ENCODE assay signal across 1 cellular context in the genomic region with DNA sequence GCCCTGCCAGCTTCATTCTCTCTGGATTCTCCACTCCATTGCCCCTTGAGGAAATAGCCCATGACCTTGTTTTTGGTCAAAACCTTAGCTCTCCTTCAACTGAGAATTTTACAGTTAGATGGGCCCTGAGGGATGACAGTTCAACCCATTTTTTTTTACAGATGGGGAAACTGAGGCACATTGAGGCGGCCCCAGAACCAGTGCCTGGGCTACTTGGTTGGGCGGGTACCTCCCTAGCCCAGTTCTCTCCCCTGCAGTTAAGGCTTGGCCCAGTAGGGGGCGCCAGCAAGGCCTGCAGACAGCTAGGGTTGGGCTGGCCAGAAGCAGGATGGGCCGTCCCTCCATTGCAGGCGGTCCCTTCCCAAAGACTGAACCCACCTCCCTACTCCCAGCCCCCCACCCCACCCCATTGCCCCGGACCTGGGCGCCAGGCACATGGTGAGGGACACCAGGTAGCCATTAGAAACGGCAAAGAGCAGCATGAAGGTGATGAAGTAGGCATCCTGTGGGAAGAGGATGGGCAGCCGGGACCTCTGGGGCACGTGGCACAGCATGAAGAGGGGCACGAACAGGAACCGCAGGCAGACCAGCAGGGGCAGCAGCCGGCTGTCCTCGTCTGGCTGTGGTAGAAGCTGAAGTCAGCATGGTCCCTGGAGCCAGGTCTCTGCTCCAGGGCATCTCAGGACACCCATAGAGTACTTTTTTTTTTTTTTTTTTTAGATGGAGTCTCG.
TF ChIP-seq lines count a peak whose summit lies in the region.

No MANE protein-coding gene starts in this region.

TF ChIP-seq in K562, 482 proteins besides CTCF, POLR2A, EP300 and RAD21 (continues in another document):
- TF ChIP-seq, protein P1, sequence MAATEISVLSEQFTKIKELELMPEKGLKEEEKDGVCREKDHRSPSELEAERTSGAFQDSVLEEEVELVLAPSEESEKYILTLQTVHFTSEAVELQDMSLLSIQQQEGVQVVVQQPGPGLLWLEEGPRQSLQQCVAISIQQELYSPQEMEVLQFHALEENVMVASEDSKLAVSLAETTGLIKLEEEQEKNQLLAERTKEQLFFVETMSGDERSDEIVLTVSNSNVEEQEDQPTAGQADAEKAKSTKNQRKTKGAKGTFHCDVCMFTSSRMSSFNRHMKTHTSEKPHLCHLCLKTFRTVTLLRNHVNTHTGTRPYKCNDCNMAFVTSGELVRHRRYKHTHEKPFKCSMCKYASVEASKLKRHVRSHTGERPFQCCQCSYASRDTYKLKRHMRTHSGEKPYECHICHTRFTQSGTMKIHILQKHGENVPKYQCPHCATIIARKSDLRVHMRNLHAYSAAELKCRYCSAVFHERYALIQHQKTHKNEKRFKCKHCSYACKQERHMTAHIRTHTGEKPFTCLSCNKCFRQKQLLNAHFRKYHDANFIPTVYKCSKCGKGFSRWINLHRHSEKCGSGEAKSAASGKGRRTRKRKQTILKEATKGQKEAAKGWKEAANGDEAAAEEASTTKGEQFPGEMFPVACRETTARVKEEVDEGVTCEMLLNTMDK (IDR thresholded peaks at IDR 0.05; ENCODE audit: borderline replicate concordance, insufficient read depth, low read depth, low read length, poor library complexity, severe bottlenecking) = peak; percentile 98
- no peak for TF ChIP-seq RBM34 (IDR thresholded peaks at IDR 0.05; ENCODE audit: borderline replicate concordance, insufficient read depth, low read length)
- TF ChIP-seq GTF2E2 (tag; IDR thresholded peaks at IDR 0.05) = no peak
- TF ChIP-seq HDAC3 (IDR thresholded peaks at IDR 0.05; ENCODE audit: borderline replicate concordance, partially characterized antibody) = no peak
- 0 out of 2 replicates have a peak, but pooled peaks have one; percentile 33 for TF ChIP-seq SMC3 (conservative IDR thresholded peaks at IDR 0.05; ENCODE audit: insufficient read depth, low read depth, low read length)
- TF ChIP-seq, protein P2, sequence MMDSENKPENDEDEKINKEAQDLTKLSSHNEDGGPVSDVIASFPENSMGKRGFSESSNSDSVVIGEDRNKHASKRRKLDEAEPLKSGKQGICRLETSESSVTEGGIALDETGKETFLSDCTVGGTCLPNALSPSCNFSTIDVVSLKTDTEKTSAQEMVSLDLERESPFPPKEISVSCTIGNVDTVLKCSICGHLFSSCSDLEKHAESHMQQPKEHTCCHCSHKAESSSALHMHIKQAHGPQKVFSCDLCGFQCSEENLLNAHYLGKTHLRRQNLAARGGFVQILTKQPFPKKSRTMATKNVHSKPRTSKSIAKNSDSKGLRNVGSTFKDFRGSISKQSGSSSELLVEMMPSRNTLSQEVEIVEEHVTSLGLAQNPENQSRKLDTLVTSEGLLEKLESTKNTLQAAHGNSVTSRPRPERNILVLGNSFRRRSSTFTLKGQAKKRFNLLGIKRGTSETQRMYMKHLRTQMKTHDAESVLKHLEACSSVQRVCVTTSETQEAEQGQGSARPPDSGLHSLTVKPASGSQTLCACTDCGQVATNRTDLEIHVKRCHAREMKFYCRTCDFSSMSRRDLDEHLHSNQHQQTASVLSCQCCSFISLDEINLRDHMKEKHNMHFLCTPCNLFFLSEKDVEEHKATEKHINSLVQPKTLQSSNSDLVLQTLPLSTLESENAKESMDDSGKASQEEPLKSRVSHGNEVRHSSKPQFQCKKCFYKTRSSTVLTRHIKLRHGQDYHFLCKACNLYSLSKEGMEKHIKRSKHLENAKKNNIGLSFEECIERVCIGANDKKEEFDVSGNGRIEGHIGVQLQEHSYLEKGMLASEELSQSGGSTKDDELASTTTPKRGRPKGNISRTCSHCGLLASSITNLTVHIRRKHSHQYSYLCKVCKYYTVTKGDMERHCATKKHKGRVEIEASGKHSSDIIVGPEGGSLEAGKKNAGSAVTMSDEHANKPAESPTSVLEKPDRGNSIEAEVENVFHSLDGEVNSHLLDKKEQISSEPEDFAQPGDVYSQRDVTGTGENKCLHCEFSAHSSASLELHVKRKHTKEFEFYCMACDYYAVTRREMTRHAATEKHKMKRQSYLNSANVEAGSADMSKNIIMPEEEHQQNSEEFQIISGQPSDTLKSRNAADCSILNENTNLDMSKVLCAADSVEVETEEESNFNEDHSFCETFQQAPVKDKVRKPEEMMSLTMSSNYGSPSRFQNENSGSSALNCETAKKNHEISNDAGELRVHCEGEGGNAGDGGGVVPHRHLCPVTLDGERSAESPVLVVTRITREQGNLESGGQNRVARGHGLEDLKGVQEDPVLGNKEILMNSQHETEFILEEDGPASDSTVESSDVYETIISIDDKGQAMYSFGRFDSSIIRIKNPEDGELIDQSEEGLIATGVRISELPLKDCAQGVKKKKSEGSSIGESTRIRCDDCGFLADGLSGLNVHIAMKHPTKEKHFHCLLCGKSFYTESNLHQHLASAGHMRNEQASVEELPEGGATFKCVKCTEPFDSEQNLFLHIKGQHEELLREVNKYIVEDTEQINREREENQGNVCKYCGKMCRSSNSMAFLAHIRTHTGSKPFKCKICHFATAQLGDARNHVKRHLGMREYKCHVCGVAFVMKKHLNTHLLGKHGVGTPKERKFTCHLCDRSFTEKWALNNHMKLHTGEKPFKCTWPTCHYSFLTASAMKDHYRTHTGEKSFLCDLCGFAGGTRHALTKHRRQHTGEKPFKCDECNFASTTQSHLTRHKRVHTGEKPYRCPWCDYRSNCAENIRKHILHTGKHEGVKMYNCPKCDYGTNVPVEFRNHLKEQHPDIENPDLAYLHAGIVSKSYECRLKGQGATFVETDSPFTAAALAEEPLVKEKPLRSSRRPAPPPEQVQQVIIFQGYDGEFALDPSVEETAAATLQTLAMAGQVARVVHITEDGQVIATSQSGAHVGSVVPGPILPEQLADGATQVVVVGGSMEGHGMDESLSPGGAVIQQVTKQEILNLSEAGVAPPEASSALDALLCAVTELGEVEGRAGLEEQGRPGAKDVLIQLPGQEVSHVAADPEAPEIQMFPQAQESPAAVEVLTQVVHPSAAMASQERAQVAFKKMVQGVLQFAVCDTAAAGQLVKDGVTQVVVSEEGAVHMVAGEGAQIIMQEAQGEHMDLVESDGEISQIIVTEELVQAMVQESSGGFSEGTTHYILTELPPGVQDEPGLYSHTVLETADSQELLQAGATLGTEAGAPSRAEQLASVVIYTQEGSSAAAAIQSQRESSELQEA (IDR thresholded peaks at IDR 0.05; ENCODE audit: low read depth) = no peak
- TF ChIP-seq SMARCB1 (IDR thresholded peaks at IDR 0.05; ENCODE audit: insufficient read length, low read depth) = no peak
- TF ChIP-seq, protein P3, sequence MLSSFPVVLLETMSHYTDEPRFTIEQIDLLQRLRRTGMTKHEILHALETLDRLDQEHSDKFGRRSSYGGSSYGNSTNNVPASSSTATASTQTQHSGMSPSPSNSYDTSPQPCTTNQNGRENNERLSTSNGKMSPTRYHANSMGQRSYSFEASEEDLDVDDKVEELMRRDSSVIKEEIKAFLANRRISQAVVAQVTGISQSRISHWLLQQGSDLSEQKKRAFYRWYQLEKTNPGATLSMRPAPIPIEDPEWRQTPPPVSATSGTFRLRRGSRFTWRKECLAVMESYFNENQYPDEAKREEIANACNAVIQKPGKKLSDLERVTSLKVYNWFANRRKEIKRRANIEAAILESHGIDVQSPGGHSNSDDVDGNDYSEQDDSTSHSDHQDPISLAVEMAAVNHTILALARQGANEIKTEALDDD (IDR thresholded peaks at IDR 0.05) = no peak
- no peak for TF ChIP-seq TCF7 (IDR thresholded peaks at IDR 0.05; ENCODE audit: borderline replicate concordance)
- TF ChIP-seq, protein P4, sequence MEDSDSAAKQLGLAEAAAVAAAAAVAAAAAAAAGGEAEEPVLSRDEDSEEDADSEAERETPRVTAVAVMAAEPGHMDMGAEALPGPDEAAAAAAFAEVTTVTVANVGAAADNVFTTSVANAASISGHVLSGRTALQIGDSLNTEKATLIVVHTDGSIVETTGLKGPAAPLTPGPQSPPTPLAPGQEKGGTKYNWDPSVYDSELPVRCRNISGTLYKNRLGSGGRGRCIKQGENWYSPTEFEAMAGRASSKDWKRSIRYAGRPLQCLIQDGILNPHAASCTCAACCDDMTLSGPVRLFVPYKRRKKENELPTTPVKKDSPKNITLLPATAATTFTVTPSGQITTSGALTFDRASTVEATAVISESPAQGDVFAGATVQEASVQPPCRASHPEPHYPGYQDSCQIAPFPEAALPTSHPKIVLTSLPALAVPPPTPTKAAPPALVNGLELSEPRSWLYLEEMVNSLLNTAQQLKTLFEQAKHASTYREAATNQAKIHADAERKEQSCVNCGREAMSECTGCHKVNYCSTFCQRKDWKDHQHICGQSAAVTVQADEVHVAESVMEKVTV (CRISPR knock-in tag; IDR thresholded peaks at IDR 0.05) = no peak
- TF ChIP-seq BDP1 (IDR thresholded peaks at IDR 0.05; ENCODE audit: insufficient read depth, insufficient read length) = no peak
- TF ChIP-seq, protein P5, sequence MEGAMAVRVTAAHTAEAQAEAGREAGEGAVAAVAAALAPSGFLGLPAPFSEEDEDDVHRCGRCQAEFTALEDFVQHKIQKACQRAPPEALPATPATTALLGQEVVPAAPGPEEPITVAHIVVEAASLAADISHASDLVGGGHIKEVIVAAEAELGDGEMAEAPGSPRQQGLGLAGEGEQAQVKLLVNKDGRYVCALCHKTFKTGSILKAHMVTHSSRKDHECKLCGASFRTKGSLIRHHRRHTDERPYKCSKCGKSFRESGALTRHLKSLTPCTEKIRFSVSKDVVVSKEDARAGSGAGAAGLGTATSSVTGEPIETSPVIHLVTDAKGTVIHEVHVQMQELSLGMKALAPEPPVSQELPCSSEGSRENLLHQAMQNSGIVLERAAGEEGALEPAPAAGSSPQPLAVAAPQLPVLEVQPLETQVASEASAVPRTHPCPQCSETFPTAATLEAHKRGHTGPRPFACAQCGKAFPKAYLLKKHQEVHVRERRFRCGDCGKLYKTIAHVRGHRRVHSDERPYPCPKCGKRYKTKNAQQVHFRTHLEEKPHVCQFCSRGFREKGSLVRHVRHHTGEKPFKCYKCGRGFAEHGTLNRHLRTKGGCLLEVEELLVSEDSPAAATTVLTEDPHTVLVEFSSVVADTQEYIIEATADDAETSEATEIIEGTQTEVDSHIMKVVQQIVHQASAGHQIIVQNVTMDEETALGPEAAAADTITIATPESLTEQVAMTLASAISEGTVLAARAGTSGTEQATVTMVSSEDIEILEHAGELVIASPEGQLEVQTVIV (CRISPR knock-in tag; IDR thresholded peaks at IDR 0.05; ENCODE audit: borderline replicate concordance) = no peak
- TF ChIP-seq, protein P6, sequence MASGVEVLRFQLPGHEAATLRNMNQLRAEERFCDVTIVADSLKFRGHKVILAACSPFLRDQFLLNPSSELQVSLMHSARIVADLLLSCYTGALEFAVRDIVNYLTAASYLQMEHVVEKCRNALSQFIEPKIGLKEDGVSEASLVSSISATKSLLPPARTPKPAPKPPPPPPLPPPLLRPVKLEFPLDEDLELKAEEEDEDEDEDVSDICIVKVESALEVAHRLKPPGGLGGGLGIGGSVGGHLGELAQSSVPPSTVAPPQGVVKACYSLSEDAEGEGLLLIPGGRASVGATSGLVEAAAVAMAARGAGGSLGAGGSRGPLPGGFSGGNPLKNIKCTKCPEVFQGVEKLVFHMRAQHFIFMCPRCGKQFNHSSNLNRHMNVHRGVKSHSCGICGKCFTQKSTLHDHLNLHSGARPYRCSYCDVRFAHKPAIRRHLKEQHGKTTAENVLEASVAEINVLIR (CRISPR knock-in tag; IDR thresholded peaks at IDR 0.05) = no peak
- no peak for TF ChIP-seq ZNF143 (CRISPR knock-in tag; IDR thresholded peaks at IDR 0.05)
- TF ChIP-seq ZNF696 (CRISPR knock-in tag; conservative IDR thresholded peaks at IDR 0.05) = no peak
- 0 out of 2 replicates have a peak, but pooled peaks have one; percentile 53 for TF ChIP-seq THRAP3 (IDR thresholded peaks at IDR 0.05; ENCODE audit: borderline replicate concordance)
- TF ChIP-seq KLF16 (IDR thresholded peaks at IDR 0.05) = 0 out of 2 replicates have a peak, but pooled peaks have one; percentile 27
- peak; percentile 84; the same call in 1 of the 2 replicates for TF ChIP-seq ILF3 (IDR thresholded peaks at IDR 0.05; ENCODE audit: borderline replicate concordance)
- peak in 1 of 2 experiments; percentile 64; a peak in 1 of 4 replicates for TF ChIP-seq SRF (CRISPR knock-in tag; IDR thresholded peaks at IDR 0.05)
- no peak for TF ChIP-seq ZNF445 (CRISPR knock-in tag; IDR thresholded peaks at IDR 0.05; ENCODE audit: low read depth)
- TF ChIP-seq, protein P7, sequence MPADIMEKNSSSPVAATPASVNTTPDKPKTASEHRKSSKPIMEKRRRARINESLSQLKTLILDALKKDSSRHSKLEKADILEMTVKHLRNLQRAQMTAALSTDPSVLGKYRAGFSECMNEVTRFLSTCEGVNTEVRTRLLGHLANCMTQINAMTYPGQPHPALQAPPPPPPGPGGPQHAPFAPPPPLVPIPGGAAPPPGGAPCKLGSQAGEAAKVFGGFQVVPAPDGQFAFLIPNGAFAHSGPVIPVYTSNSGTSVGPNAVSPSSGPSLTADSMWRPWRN (IDR thresholded peaks at IDR 0.05; ENCODE audit: low read depth) = no peak
- peak; percentile 57 for TF ChIP-seq SUPT5H (IDR thresholded peaks at IDR 0.05)
- TF ChIP-seq, protein P8, sequence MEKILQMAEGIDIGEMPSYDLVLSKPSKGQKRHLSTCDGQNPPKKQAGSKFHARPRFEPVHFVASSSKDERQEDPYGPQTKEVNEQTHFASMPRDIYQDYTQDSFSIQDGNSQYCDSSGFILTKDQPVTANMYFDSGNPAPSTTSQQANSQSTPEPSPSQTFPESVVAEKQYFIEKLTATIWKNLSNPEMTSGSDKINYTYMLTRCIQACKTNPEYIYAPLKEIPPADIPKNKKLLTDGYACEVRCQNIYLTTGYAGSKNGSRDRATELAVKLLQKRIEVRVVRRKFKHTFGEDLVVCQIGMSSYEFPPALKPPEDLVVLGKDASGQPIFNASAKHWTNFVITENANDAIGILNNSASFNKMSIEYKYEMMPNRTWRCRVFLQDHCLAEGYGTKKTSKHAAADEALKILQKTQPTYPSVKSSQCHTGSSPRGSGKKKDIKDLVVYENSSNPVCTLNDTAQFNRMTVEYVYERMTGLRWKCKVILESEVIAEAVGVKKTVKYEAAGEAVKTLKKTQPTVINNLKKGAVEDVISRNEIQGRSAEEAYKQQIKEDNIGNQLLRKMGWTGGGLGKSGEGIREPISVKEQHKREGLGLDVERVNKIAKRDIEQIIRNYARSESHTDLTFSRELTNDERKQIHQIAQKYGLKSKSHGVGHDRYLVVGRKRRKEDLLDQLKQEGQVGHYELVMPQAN (IDR thresholded peaks at IDR 0.05; ENCODE audit: borderline replicate concordance) = no peak
- no peak for TF ChIP-seq KAT2B (IDR thresholded peaks at IDR 0.05; ENCODE audit: low read depth, low read length)
- TF ChIP-seq KLF1 (tag; IDR thresholded peaks at IDR 0.05) = no peak
- 0 out of 2 replicates have a peak, but pooled peaks have one; percentile 37 for TF ChIP-seq POLR2G (IDR thresholded peaks at IDR 0.05; ENCODE audit: low read depth, low read length)
